Comparison of ENCODE assay signal across 8 cellular contexts in the genomic region with DNA sequence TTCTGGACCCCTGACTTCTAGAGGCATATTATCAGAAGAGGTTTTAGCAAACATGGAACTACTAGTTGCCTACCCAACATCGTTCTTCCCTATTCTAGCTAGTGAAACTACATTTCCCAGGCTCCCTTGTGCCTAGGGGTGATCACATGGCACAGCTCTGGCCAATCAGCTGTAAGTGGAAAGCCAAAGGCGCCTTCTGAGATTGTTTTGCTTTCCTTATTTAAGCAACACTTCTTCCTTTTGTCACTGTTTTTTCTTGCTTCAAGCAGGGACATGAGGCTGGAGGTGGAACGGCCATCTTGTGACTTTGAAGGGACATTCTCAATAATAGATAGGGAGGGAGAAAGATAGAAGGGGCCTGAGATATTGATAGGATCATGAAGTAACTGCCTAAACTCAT.
DNase-seq lines count a peak whose midpoint lies in the region; ATAC-seq, FAIRE-seq and TF ChIP-seq lines count a peak whose summit lies in the region.

No MANE protein-coding gene starts in this region.

- H3K4me1 ChIP-seq in pancreas: no peaks in the 10 kb centered on the region

- H3K36me3 ChIP-seq in pancreas: no peaks in the 10 kb centered on the region

- no peak overlapping the region for H3K27ac ChIP-seq in pancreas

- H3K9me3 Mint-ChIP-seq in memory B cell: peaks cover 1% of the 10 kb centered on the region

- H3K27me3 Mint-ChIP-seq in memory B cell: no peaks in the 10 kb centered on the region

- no peaks in the 10 kb centered on the region for H3K27me3 ChIP-seq in pancreas

- ATAC-seq in memory B cell (ENCODE audit: low read depth) (peak; percentile 66), GM19023 (IDR thresholded peaks at IDR 0.05; ENCODE audit: unreplicated experiment) (no peak), pancreas (no peak)

- no peak for TF ChIP-seq CTCF in pancreas (IDR thresholded peaks at IDR 0.05)

- peak; percentile 27 for DNase-seq in NCI-H2171 treated with DMSO at 0.1 percent for 48 hours (lab: John Stamatoyannopoulos, UW)
- DNase-seq in NCI-H2171 (lab: John Stamatoyannopoulos, UW): no peak
- DNase-seq in Jurkat, Clone E6-1 (ENCODE audit: low read depth, low spot score): peak; percentile 68
- peak; percentile 16 for DNase-seq in UCSD-AML1 (lab: John Stamatoyannopoulos, UW; ENCODE audit: unreplicated experiment)
- peak in 1 of 2 donors; percentile 4 for DNase-seq in memory B cell (ENCODE audit: low spot score in 2 of 2)
- no peak for DNase-seq in glomerular visceral epithelial cell (ENCODE audit: extremely low spot score)
- no peak for DNase-seq in pancreas

- H3K4me3 ChIP-seq in Jurkat, Clone E6-1 (ENCODE audit: low read length): no peak overlapping the region
- no peak overlapping the region for H3K4me3 ChIP-seq in pancreas

- WGBS in pancreas, 2 donors: 79 to 81% methylated on average over 3 of the region's 3 CpGs

- no peak overlapping the region for H3K4me3 Mint-ChIP-seq in memory B cell

- peaks cover 4% of the 10 kb centered on the region for H3K4me1 Mint-ChIP-seq in memory B cell

- no peaks in the 10 kb centered on the region for H3K36me3 Mint-ChIP-seq in memory B cell

- H3K9me3 ChIP-seq in pancreas: no peaks in the 10 kb centered on the region

- no peak for FAIRE-seq in pancreas (lab: Jason Lieb, UNC)

- intact Hi-C loops in pancreas (cut with DNase I): no loop called here

- H3K27ac Mint-ChIP-seq in memory B cell: no peak overlapping the region

Comparison
In these comparisons a context has a peak if more than half of its experiments do, and no peak if none do; other contexts are left out.
1. DNase-seq: peak in NCI-H2171 treated with DMSO at 0.1 percent for 48 hours (single experiment), Jurkat, Clone E6-1 (single experiment) and UCSD-AML1 (single experiment); none in NCI-H2171 (single experiment), glomerular visceral epithelial cell (single experiment) and pancreas (0 of 6).